ENCODE assay signal across 8 cellular contexts in genomic region chr6:130366011-130366963, GRCh38. TPM values are rescaled to one million over a fixed set of nuclear protein-coding genes. Genes with fewer than 3 reads are reported as not detected.
DNase-seq lines count a peak whose midpoint lies in the region; ATAC-seq lines count a peak whose summit lies in the region.

TSS of gene TMEM200A (plus strand) at chr6:130366017. CDS start at chr6:130440423, 74,406 bp downstream.

- no peak within 1 kb of the TSS for H3K14ac ChIP-seq in trophoblast cell (ENCODE audit: low read length)

- H3K9me3 Mint-ChIP-seq in activated naive CD4-positive, alpha-beta T cell treated with anti-CD3 and anti-CD28 coated beads, Interleukin-2, amount 50 U/mL, for 72 hours, result peaks cover 0 to 4% of the 10 kb centered on the region in 2 donors

- peak within 1 kb of the TSS; percentile 44 for H3K9ac ChIP-seq in trophoblast cell (ENCODE audit: low read length)

- no peaks in the 10 kb centered on the region for H3K79me1 ChIP-seq in trophoblast cell (ENCODE audit: low read length)

- ATAC-seq in GM19395 (IDR thresholded peaks at IDR 0.05; ENCODE audit: unreplicated experiment), result peak; percentile 22
- peak; percentile 58 to 80 for ATAC-seq in activated naive CD4-positive, alpha-beta T cell treated with anti-CD3 and anti-CD28 coated beads, Interleukin-2, amount 50 U/mL, for 72 hours
- ATAC-seq in left cardiac atrium, result peak; percentile 58 to 68

- no peaks in the 10 kb centered on the region for H3K9me3 ChIP-seq in trophoblast cell (ENCODE audit: insufficient read depth, low read depth, low read length)

- intact Hi-C loops in left cardiac atrium (cut with DNase I), result no loop called here

- no peak within 1 kb of the TSS for H3K4ac ChIP-seq in trophoblast cell (ENCODE audit: low read depth, low read length)

- H4K12ac ChIP-seq in trophoblast cell (ENCODE audit: low read depth, low read length), result no peak within 1 kb of the TSS

- no peak within 1 kb of the TSS for H2BK120ac ChIP-seq in trophoblast cell (ENCODE audit: insufficient read depth, low read length, poor library complexity)

- H3K4me2 ChIP-seq in trophoblast cell (ENCODE audit: low read length), result peak within 1 kb of the TSS; percentile 88

- H3K27ac Mint-ChIP-seq in activated naive CD4-positive, alpha-beta T cell treated with anti-CD3 and anti-CD28 coated beads, Interleukin-2, amount 50 U/mL, for 72 hours, result no peak within 1 kb of the TSS

- H4K91ac ChIP-seq in trophoblast cell (ENCODE audit: low read depth, low read length), result peak within 1 kb of the TSS; percentile 39

- no CpG with 5 or more reads among the region's 75 CpGs for WGBS in trophoblast cell (ENCODE audit: extremely low coverage, insufficient coverage, insufficient read length)

- H3K4me3 ChIP-seq in ACC112 (ENCODE audit: low read depth, low read length) (peak within 1 kb of the TSS; percentile 82), trophoblast cell (ENCODE audit: low read depth, low read length) (peak within 1 kb of the TSS; percentile 79)

- H4K8ac ChIP-seq in trophoblast cell (ENCODE audit: low read depth, low read length), result no peak within 1 kb of the TSS

- H3K27me3 ChIP-seq in ACC112 (ENCODE audit: insufficient read depth, low read length), result peaks cover 13% of the 10 kb centered on the region; the same call in 1 of the 2 replicates
- peaks cover 5% of the 10 kb centered on the region for H3K27me3 ChIP-seq in trophoblast cell (ENCODE audit: insufficient read depth, low read length)

- H2AFZ ChIP-seq in ACC112 (ENCODE audit: low read length, unreplicated experiment) (peak within 1 kb of the TSS; percentile 84), trophoblast cell (ENCODE audit: insufficient read depth, low read length, poor library complexity) (peak within 1 kb of the TSS; percentile 17)

- no peak within 1 kb of the TSS for H2AK5ac ChIP-seq in trophoblast cell (ENCODE audit: low read length)

- no peak within 1 kb of the TSS for H2BK5ac ChIP-seq in trophoblast cell (ENCODE audit: low read depth, low read length, poor library complexity)

- H3K4me1 ChIP-seq in ACC112 (ENCODE audit: control insufficient read depth, insufficient read depth, low read length, unreplicated experiment), result no peaks in the 10 kb centered on the region
- H3K4me1 ChIP-seq in trophoblast cell (ENCODE audit: control insufficient read depth in 1 of 2, insufficient read depth in 2 of 2, low read length in 2 of 2), result peaks cover 0 to 5% of the 10 kb centered on the region in 2 experiments

- peak within 1 kb of the TSS; percentile 0; the same call in 1 of the 2 replicates for H3K27ac ChIP-seq in ACC112 (ENCODE audit: low read depth, low read length)
- no peak within 1 kb of the TSS for H3K27ac ChIP-seq in trophoblast cell (ENCODE audit: low read depth, low read length)

- no peak within 1 kb of the TSS for H3K18ac ChIP-seq in trophoblast cell (ENCODE audit: low read length)

- H3K36me3 Mint-ChIP-seq in activated naive CD4-positive, alpha-beta T cell treated with anti-CD3 and anti-CD28 coated beads, Interleukin-2, amount 50 U/mL, for 72 hours, result no peaks in the 10 kb centered on the region

- no peaks in the 10 kb centered on the region for H3K36me3 ChIP-seq in ACC112 (ENCODE audit: insufficient read depth, low read length)
- H3K36me3 ChIP-seq in trophoblast cell (ENCODE audit: control insufficient read depth in 1 of 2, insufficient read depth in 2 of 2, low read length in 2 of 2), result no peaks in the 10 kb centered on the region

- peaks cover 4% of the 10 kb centered on the region for H3K79me2 ChIP-seq in ACC112 (ENCODE audit: control insufficient read depth, insufficient read depth, low read length, unreplicated experiment)
- H3K79me2 ChIP-seq in trophoblast cell (ENCODE audit: control insufficient read depth, insufficient read depth, low read length, poor library complexity), result no peaks in the 10 kb centered on the region

- no peak within 1 kb of the TSS for H3K23ac ChIP-seq in trophoblast cell (ENCODE audit: low read length)

- peak; percentile 94 for DNase-seq in NCI-H774 (lab: John Stamatoyannopoulos, UW)
- DNase-seq in activated naive CD4-positive, alpha-beta T cell treated with anti-CD3 and anti-CD28 coated beads, Interleukin-2, amount 50 U/mL, for 72 hours (ENCODE audit: low spot score in 2 of 2), result peak; percentile 12 to 64
- DNase-seq in left cardiac atrium, result peak; percentile 24
- DNase-seq in trophoblast cell, result peak in 1 of 2 donors; percentile 18
- DNase-seq in NCI-H2227 treated with DMSO at 0.1 percent for 48 hours (lab: John Stamatoyannopoulos, UW), result no peak
- DNase-seq in NCI-H510A (lab: John Stamatoyannopoulos, UW), result no peak

- no peak within 1 kb of the TSS for H2BK12ac ChIP-seq in trophoblast cell (ENCODE audit: low read length)

RNA-seq across cellular contexts. Expression of gene TMEM200A, which starts in this region (rescaled TPM):
- under 1 TPM; 0.16 to 0.35 TPM for total RNA-seq in activated naive CD4-positive, alpha-beta T cell treated with anti-CD3 and anti-CD28 coated beads, Interleukin-2, amount 50 U/mL, for 72 hours
- under 1 TPM; 0.29 to 0.65 TPM for total RNA-seq in left cardiac atrium
- polyA plus RNA-seq in trophoblast cell (2013), result 2.7 and 2.8 TPM in 2 replicates

Comparison
In these comparisons a context has a peak if more than half of its experiments do, and no peak if none do; other contexts are left out.
1. Peak in DNase-seq and ATAC-seq in activated naive CD4-positive, alpha-beta T cell treated with anti-CD3 and anti-CD28 coated beads, Interleukin-2, amount 50 U/mL, for 72 hours; RNA of the gene not detected or under 1 TPM.
2. Peak in DNase-seq and ATAC-seq in left cardiac atrium; RNA of the gene not detected or under 1 TPM.